Comparison of ENCODE assay signal across 27 cellular contexts in genomic region chr11:10579700-10580099, GRCh38. TPM values are rescaled to one million over a fixed set of nuclear protein-coding genes. Genes with fewer than 3 reads are reported as not detected.
"Had no signal": no experiment of that assay in that cellular context is flagged by ENCODE, and none has a peak within 500 bp of the region (broad histone marks: within the 10 kb centered on the region; RNA-seq: fewer than 3 reads in every experiment).

No MANE protein-coding gene starts in this region.

- H3K4me1 Mint-ChIP-seq: activated CD4-positive, alpha-beta T cell treated with anti-CD3 and anti-CD28 coated beads for 36 hours; WTC11 had no signal

- H3K27me3 ChIP-seq: body of pancreas, cardiac muscle cell, gastrocnemius medialis, tibial artery had no signal

- H3K4me3 ChIP-seq: body of pancreas, cardiac muscle cell, gastrocnemius medialis, left ventricle myocardium inferior, mucosa of descending colon, smooth muscle cell, tibial artery had no signal

- H3K36me3 Mint-ChIP-seq: activated naive CD4-positive, alpha-beta T cell treated with anti-CD3 and anti-CD28 coated beads, Interleukin-2, amount 10 ng/mL, durations not matched to agents 7 days and 5 days had no signal

- DNase-seq: activated CD4-positive, alpha-beta T cell treated with anti-CD3 and anti-CD28 coated beads for 36 hours; activated CD4-positive, alpha-beta T cell treated with anti-CD3 and anti-CD28 coated beads, Interleukin-2, amount 50 U/mL, for 4 hours; activated CD8-positive, alpha-beta memory T cell treated with anti-CD3 and anti-CD28 coated beads for 24 hours; activated CD8-positive, alpha-beta memory T cell treated with anti-CD3 and anti-CD28 coated beads, Interleukin-2, amount 50 U/mL, for 4 hours; activated effector memory CD4-positive, alpha-beta T cell treated with anti-CD3 and anti-CD28 coated beads, Interleukin-2, amount 50 U/mL, for 16 hours; activated naive CD4-positive, alpha-beta T cell treated with anti-CD3 and anti-CD28 coated beads, Interleukin-2, amount 10 ng/mL, durations not matched to agents 7 days and 5 days; activated T-cell treated with anti-CD3 and anti-CD28 coated beads, Interleukin-2, amount 50 U/mL, for 72 hours; amygdala; body of pancreas; gastrocnemius medialis; head of caudate nucleus; hypothalamus; left ventricle myocardium inferior; mucosa of descending colon; posterior cingulate gyrus; stimulated activated CD4-positive, alpha-beta T cell treated with anti-CD3 and anti-CD28 coated beads, Interleukin-2, amount 100 ng/mL, for 48 hours; stimulated activated CD8-positive, alpha-beta memory T cell treated with anti-CD3 and anti-CD28 coated beads, Interleukin-4, amount 100 ng/mL, for 48 hours; stimulated activated naive CD4-positive, alpha-beta T cell treated with Interleukin-2 at 50 U/mL for 16 hours; T-helper 9 cell; tibial artery had no signal

- H3K4me2 ChIP-seq: smooth muscle cell had no signal

- ATAC-seq: activated CD4-positive, alpha-beta T cell treated with anti-CD3 and anti-CD28 coated beads for 36 hours; activated T-cell treated with anti-CD3 and anti-CD28 coated beads, Interleukin-2, amount 50 U/mL, for 72 hours; body of pancreas; esophagus mucosa; gastrocnemius medialis; mucosa of descending colon; sciatic nerve had no signal

- H3K4me3 Mint-ChIP-seq: activated CD4-positive, alpha-beta T cell treated with anti-CD3 and anti-CD28 coated beads for 36 hours; activated naive CD4-positive, alpha-beta T cell treated with anti-CD3 and anti-CD28 coated beads, Interleukin-2, amount 10 ng/mL, durations not matched to agents 7 days and 5 days; activated T-cell treated with anti-CD3 and anti-CD28 coated beads, Interleukin-2, amount 50 U/mL, for 72 hours; neural crest cell; WTC11 had no signal

- H3K9me3 ChIP-seq: body of pancreas, gastrocnemius medialis, left ventricle myocardium inferior, mucosa of descending colon, tibial artery had no signal

- H3K27ac Mint-ChIP-seq: activated CD4-positive, alpha-beta T cell treated with anti-CD3 and anti-CD28 coated beads for 36 hours; activated naive CD4-positive, alpha-beta T cell treated with anti-CD3 and anti-CD28 coated beads, Interleukin-2, amount 10 ng/mL, durations not matched to agents 7 days and 5 days; activated T-cell treated with anti-CD3 and anti-CD28 coated beads, Interleukin-2, amount 50 U/mL, for 72 hours; WTC11 had no signal

- H3K27ac ChIP-seq: body of pancreas, cardiac muscle cell, gastrocnemius medialis had no signal

- H3K9me3 Mint-ChIP-seq: activated naive CD4-positive, alpha-beta T cell treated with anti-CD3 and anti-CD28 coated beads, Interleukin-2, amount 10 ng/mL, durations not matched to agents 7 days and 5 days; activated T-cell treated with anti-CD3 and anti-CD28 coated beads, Interleukin-2, amount 50 U/mL, for 72 hours; neural crest cell; WTC11 had no signal

- H3K36me3 ChIP-seq: cardiac muscle cell, gastrocnemius medialis had no signal

RNA-seq across cellular contexts. Expression of gene LYVE1, which starts 11.2 kb away (rescaled TPM):
- total RNA-seq: activated CD4-positive, alpha-beta T cell treated with anti-CD3 and anti-CD28 coated beads for 36 hours; activated T-cell treated with anti-CD3 and anti-CD28 coated beads, Interleukin-2, amount 50 U/mL, for 72 hours; cardiac muscle cell; smooth muscle cell; T-helper 1 cell treated with Interleukin-12 subunit alpha and Interleukin-12 subunit beta and Interleukin-4 antibody, amounts not matched to agents 30 ng/mL and 1 ng/mL, for 36 hours had no signal
- polyA plus RNA-seq: cardiac muscle cell, smooth muscle cell had no signal
